In the genomic region with DNA sequence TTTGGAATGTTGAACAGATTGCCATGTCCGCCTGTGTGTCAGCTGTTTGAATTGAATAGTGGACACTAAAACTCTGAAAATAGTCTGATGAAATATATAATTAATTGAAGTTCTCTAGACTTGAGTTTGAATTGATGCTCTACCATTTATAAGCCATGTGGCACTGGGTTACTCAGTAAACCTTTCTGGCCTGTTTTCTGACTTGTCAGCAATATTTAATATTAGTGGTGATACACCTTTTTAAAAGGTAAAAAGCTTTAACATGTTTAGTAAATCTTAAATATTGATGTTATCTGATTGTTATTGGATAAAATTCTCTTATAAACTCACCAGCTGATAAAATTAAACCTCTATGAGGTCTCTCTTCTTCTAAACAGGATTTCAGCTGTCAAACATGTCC, we compare ENCODE assay signal across 2 cellular contexts.
TF ChIP-seq lines count a peak whose summit lies in the region.

No MANE protein-coding gene starts in this region.

TF ChIP-seq in HepG2, 621 proteins besides CTCF, POLR2A, EP300 and RAD21:
- TF ChIP-seq MAFK (conservative IDR thresholded peaks at IDR 0.05 in 1 of 2, IDR thresholded peaks at IDR 0.05 in 1 of 2; ENCODE audit: low read length in 2 of 2): peak; percentile 82 to 93
- no peak for TF ChIP-seq MAF1 (CRISPR knock-in tag; IDR thresholded peaks at IDR 0.05; ENCODE audit: borderline replicate concordance)
- TF ChIP-seq MAFF (IDR thresholded peaks at IDR 0.05; ENCODE audit: low read depth, low read length): peak; percentile 88

TF ChIP-seq in IMR-90, 13 proteins besides CTCF, POLR2A, EP300 and RAD21:
- TF ChIP-seq, protein P1, sequence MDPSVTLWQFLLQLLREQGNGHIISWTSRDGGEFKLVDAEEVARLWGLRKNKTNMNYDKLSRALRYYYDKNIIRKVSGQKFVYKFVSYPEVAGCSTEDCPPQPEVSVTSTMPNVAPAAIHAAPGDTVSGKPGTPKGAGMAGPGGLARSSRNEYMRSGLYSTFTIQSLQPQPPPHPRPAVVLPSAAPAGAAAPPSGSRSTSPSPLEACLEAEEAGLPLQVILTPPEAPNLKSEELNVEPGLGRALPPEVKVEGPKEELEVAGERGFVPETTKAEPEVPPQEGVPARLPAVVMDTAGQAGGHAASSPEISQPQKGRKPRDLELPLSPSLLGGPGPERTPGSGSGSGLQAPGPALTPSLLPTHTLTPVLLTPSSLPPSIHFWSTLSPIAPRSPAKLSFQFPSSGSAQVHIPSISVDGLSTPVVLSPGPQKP (IDR thresholded peaks at IDR 0.05; ENCODE audit: borderline replicate concordance, low read depth, low read length): no peak
- TF ChIP-seq MAZ (IDR thresholded peaks at IDR 0.05; ENCODE audit: borderline replicate concordance, low read depth, low read length): no peak
- TF ChIP-seq CHD1 (IDR thresholded peaks at IDR 0.05; ENCODE audit: low read depth, low read length): no peak
- no peak for TF ChIP-seq RFX5 (IDR thresholded peaks at IDR 0.05; ENCODE audit: low read depth, low read length)
- TF ChIP-seq MXI1 (IDR thresholded peaks at IDR 0.05; ENCODE audit: borderline replicate concordance, low read depth, low read length): no peak
- TF ChIP-seq FOS (IDR thresholded peaks at IDR 0.05; ENCODE audit: low read depth, low read length): no peak
- TF ChIP-seq SMC3 (IDR thresholded peaks at IDR 0.05; ENCODE audit: low read depth, low read length): no peak
- TF ChIP-seq MAFK (IDR thresholded peaks at IDR 0.05; ENCODE audit: low read depth, low read length): peak; percentile 91
